Comparison of ENCODE assay signal across 8 cellular contexts in genomic region chr1:91731815-91732214, GRCh38.
DNase-seq lines count a peak whose midpoint lies in the region; ATAC-seq lines count a peak whose summit lies in the region.
"Had no signal": no experiment of that assay in that cellular context is flagged by ENCODE, and none has a peak within 500 bp of the region (broad histone marks: within the 10 kb centered on the region; RNA-seq: fewer than 3 reads in every experiment).

No MANE protein-coding gene starts in this region.

- peaks cover 49% of the 10 kb centered on the region for H3K4me1 Mint-ChIP-seq in activated T-cell treated with anti-CD3 and anti-CD28 coated beads, Interleukin-2, amount 50 U/mL, for 4 hours (ENCODE audit: low read depth)
- peaks cover 12 to 35% of the 10 kb centered on the region in 2 donors for H3K4me1 Mint-ChIP-seq in stimulated activated naive B cell treated with anti-CD40 and anti-IgM and Interleukin-4, amounts not matched to agents 10 μg/mL and 1 μg/mL and 100 μg/mL, for 72 hours

- H3K4me3 Mint-ChIP-seq in activated T-cell treated with anti-CD3 and anti-CD28 coated beads, Interleukin-2, amount 50 U/mL, for 4 hours = peak overlapping the region; percentile 56
- peak overlapping the region in 1 of 2 donors; percentile 44 for H3K4me3 Mint-ChIP-seq in stimulated activated naive B cell treated with anti-CD40 and anti-IgM and Interleukin-4, amounts not matched to agents 10 μg/mL and 1 μg/mL and 100 μg/mL, for 72 hours
- H3K4me3 Mint-ChIP-seq: naive B cell had no signal

- peak; percentile 72 to 83 for ATAC-seq in activated T-cell treated with anti-CD3 and anti-CD28 coated beads, Interleukin-2, amount 50 U/mL, for 4 hours
- peak; percentile 58 to 69 for ATAC-seq in stimulated activated naive B cell treated with anti-CD40 and anti-IgM and Interleukin-4, amounts not matched to agents 10 μg/mL and 1 μg/mL and 100 μg/mL, for 72 hours (replicated peaks)
- ATAC-seq in HG03108 (IDR thresholded peaks at IDR 0.05; ENCODE audit: unreplicated experiment) (no peak), GM18867 (IDR thresholded peaks at IDR 0.05; ENCODE audit: unreplicated experiment) (no peak), HG03175 (IDR thresholded peaks at IDR 0.05; ENCODE audit: unreplicated experiment) (no peak)

- H3K9me3 Mint-ChIP-seq in activated T-cell treated with anti-CD3 and anti-CD28 coated beads, Interleukin-2, amount 50 U/mL, for 4 hours = no peaks in the 10 kb centered on the region
- no peaks in the 10 kb centered on the region for H3K9me3 Mint-ChIP-seq in stimulated activated naive B cell treated with anti-CD40 and anti-IgM and Interleukin-4, amounts not matched to agents 10 μg/mL and 1 μg/mL and 100 μg/mL, for 72 hours
- H3K9me3 Mint-ChIP-seq: naive B cell had no signal

- peaks cover 41% of the 10 kb centered on the region for H3K36me3 Mint-ChIP-seq in activated T-cell treated with anti-CD3 and anti-CD28 coated beads, Interleukin-2, amount 50 U/mL, for 4 hours (ENCODE audit: insufficient read depth)
- H3K36me3 Mint-ChIP-seq in stimulated activated naive B cell treated with anti-CD40 and anti-IgM and Interleukin-4, amounts not matched to agents 10 μg/mL and 1 μg/mL and 100 μg/mL, for 72 hours = no peaks in the 10 kb centered on the region
- H3K36me3 Mint-ChIP-seq: naive B cell had no signal

- H3K27me3 Mint-ChIP-seq in activated T-cell treated with anti-CD3 and anti-CD28 coated beads, Interleukin-2, amount 50 U/mL, for 4 hours (ENCODE audit: low read depth) = no peaks in the 10 kb centered on the region
- H3K27me3 Mint-ChIP-seq in stimulated activated naive B cell treated with anti-CD40 and anti-IgM and Interleukin-4, amounts not matched to agents 10 μg/mL and 1 μg/mL and 100 μg/mL, for 72 hours = peaks cover 10 to 18% of the 10 kb centered on the region in 2 donors

- DNase-seq in KBM-7 (peak; percentile 30), kidney glomerular epithelial cell (lab: John Stamatoyannopoulos, UW) (peak; percentile 86)
- DNase-seq in activated T-cell treated with anti-CD3 and anti-CD28 coated beads, Interleukin-2, amount 50 U/mL, for 4 hours = peak; percentile 40
- peak; percentile 31 for DNase-seq in stimulated activated naive B cell treated with anti-CD40 and anti-IgM and Interleukin-4, amounts not matched to agents 10 μg/mL and 1 μg/mL and 100 μg/mL, for 72 hours
- DNase-seq: naive B cell had no signal

- H3K27ac Mint-ChIP-seq in stimulated activated naive B cell treated with anti-CD40 and anti-IgM and Interleukin-4, amounts not matched to agents 10 μg/mL and 1 μg/mL and 100 μg/mL, for 72 hours = no peak overlapping the region
- H3K27ac Mint-ChIP-seq: naive B cell had no signal

- in situ Hi-C loops in KBM-7 (cut with MboI; ENCODE audit: low pct_unique_long_range_greater_than_20kb, low sequenced_read_pairs) = no loop called here

Comparison
In these comparisons a context has a peak if more than half of its experiments do, and no peak if none do; other contexts are left out.
1. DNase-seq: peak in every context shown above with its lines; median percentile 86 in kidney glomerular epithelial cell; 40 in activated T-cell treated with anti-CD3 and anti-CD28 coated beads, Interleukin-2, amount 50 U/mL, for 4 hours; 31 in stimulated activated naive B cell treated with anti-CD40 and anti-IgM and Interleukin-4, amounts not matched to agents 10 μg/mL and 1 μg/mL and 100 μg/mL, for 72 hours; 30 in KBM-7.
2. ATAC-seq: peak in activated T-cell treated with anti-CD3 and anti-CD28 coated beads, Interleukin-2, amount 50 U/mL, for 4 hours (2 of 2) and stimulated activated naive B cell treated with anti-CD40 and anti-IgM and Interleukin-4, amounts not matched to agents 10 μg/mL and 1 μg/mL and 100 μg/mL, for 72 hours (2 of 2); none in HG03108 (single experiment), GM18867 (single experiment) and HG03175 (single experiment).